8 cellular contexts compared by ENCODE assay signal in genomic region chr22:38504731-38505594, GRCh38. TPM values are rescaled to one million over a fixed set of nuclear protein-coding genes. Genes with fewer than 3 reads are reported as not detected.
A peak's percentile ranks its signal among the peaks of the same experiment; 100 is the strongest.
DNase-seq lines count a peak whose midpoint lies in the region; ATAC-seq lines count a peak whose summit lies in the region.

No MANE protein-coding gene starts in this region.

- ATAC-seq in sciatic nerve (no peak), HG02870 (IDR thresholded peaks at IDR 0.05; ENCODE audit: unreplicated experiment) (no peak)

- DNase-seq in DMS 273 (lab: John Stamatoyannopoulos, UW; ENCODE audit: unreplicated experiment) (peak; percentile 40), DMS 273 treated with DMSO at 0.1 percent for 48 hours (lab: John Stamatoyannopoulos, UW) (no peak), OCI-M1 (lab: John Stamatoyannopoulos, UW) (peak; percentile 77), cardiac septum (ENCODE audit: low spot score) (peak; percentile 83), sciatic nerve (ENCODE audit: low spot score) (peak; percentile 69), cerebellum (ENCODE audit: low spot score) (no peak)
- peak; percentile 49 for DNase-seq in activated effector memory CD4-positive, alpha-beta T cell treated with Interleukin-2 at 50 U/mL for 16 hours

- intact Hi-C loops in cardiac septum (cut with DNase I): loop anchor here (5.0 kb wide), 1 partner anchor 38 kb away; the partner anchor contains the start of gene KDELR3
- intact Hi-C loops in sciatic nerve (cut with DNase I): loop anchor here (5.0 kb wide), 1 partner anchor 62 kb away; no protein-coding TSS in a partner anchor

RNA-seq across cellular contexts. Expression of gene DDX17, which starts 1.1 kb away (rescaled TPM):
- total RNA-seq in cardiac septum (215 TPM), sciatic nerve (742 TPM), cerebellum (967 TPM)

RNA-seq across cellular contexts. Expression of gene KDELR3, which starts 37.1 kb away (rescaled TPM):
- total RNA-seq in cardiac septum (18.2 TPM), sciatic nerve (15.4 TPM), cerebellum (1.5 TPM)

RNA-seq across cellular contexts. Expression of gene KCNJ4, which starts 50.0 kb away (rescaled TPM):
- 67.8 TPM for total RNA-seq in cardiac septum
- 0.71 TPM for total RNA-seq in sciatic nerve
- total RNA-seq in cerebellum: 1.00 TPM

Comparison
In these comparisons a context has a peak if more than half of its experiments do, and no peak if none do; other contexts are left out.
1. DNase-seq: peak in DMS 273 (single experiment), OCI-M1 (single experiment), activated effector memory CD4-positive, alpha-beta T cell treated with Interleukin-2 at 50 U/mL for 16 hours (single experiment), cardiac septum (single experiment) and sciatic nerve (single experiment); none in DMS 273 treated with DMSO at 0.1 percent for 48 hours (single experiment) and cerebellum (single experiment).
2. RNA of gene KCNJ4, which starts 50.0 kb away (total RNA-seq): 67.8 TPM in cardiac septum (single experiment); 1.00 TPM in cerebellum (single experiment) and 0.71 TPM in sciatic nerve (single experiment); every median in the first group is over 10 times any median in the second.